14 cellular contexts compared by ENCODE assay signal in the genomic region with DNA sequence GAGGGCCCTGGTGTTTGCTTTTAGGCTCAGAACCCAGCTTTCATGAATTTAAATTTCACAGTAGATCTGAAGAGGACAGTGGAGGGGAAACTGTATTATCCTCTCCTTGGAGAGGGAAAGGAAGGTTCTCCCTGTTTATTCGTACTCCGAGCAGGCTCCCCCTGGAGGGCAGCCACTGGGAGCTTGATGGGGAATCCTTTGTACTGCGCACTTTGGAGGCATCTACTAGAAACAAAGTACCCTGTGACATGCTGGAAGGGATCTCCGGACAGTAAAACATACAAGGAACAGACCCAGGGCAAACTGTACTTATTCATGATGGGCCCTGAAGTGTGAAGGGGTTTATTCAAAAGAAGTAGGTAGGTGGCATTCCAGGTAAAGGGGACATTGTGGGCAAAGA. TPM values are rescaled to one million over a fixed set of nuclear protein-coding genes. Genes with fewer than 3 reads are reported as not detected.
A peak's percentile ranks its signal among the peaks of the same experiment; 100 is the strongest.
DNase-seq lines count a peak whose midpoint lies in the region; ATAC-seq and TF ChIP-seq lines count a peak whose summit lies in the region.
"Had no signal": no experiment of that assay in that cellular context is flagged by ENCODE, and none has a peak within 500 bp of the region (broad histone marks: within the 10 kb centered on the region; RNA-seq: fewer than 3 reads in every experiment).

No MANE protein-coding gene starts in this region.

- no peaks in the 10 kb centered on the region for H3K27me3 Mint-ChIP-seq in chondrocyte (ENCODE audit: low read depth)

- TF ChIP-seq CTCF in chondrocyte (IDR thresholded peaks at IDR 0.05) = peak; percentile 65
- TF ChIP-seq CTCF in left lung (IDR thresholded peaks at IDR 0.05) = no peak
- peak in 3 of 4 experiments; percentile 20 to 35 (median 31) for TF ChIP-seq CTCF in uterus (IDR thresholded peaks at IDR 0.05)
- TF ChIP-seq CTCF in body of pancreas (IDR thresholded peaks at IDR 0.05) = peak in 2 of 7 experiments; percentile 7 to 11

- no peak overlapping the region for H3K4me3 ChIP-seq in left lung
- no peak overlapping the region for H3K4me3 ChIP-seq in uterus
- H3K4me3 ChIP-seq in body of pancreas = no peak overlapping the region
- H3K4me3 ChIP-seq: upper lobe of left lung had no signal

- ATAC-seq in left lung = peak; percentile 6
- ATAC-seq in body of pancreas = no peak

- H3K36me3 Mint-ChIP-seq in chondrocyte (ENCODE audit: low read depth) = no peaks in the 10 kb centered on the region

- DNase-seq in NCI-H345 (lab: John Stamatoyannopoulos, UW) (peak; percentile 4), NCI-H345 treated with DMSO at 0.1 percent for 48 hours (lab: John Stamatoyannopoulos, UW; ENCODE audit: unreplicated experiment) (no peak), chondrocyte (ENCODE audit: low spot score) (no peak), left lung (no peak), uterus (peak in 1 of 2 donors; percentile 44), GM19240 (ENCODE audit: insufficient read length, low spot score) (no peak), NCI-H510A (lab: John Stamatoyannopoulos, UW) (no peak), body of pancreas (no peak)
- DNase-seq: activated gamma-delta T cell treated with Interleukin-2 at 50 U/mL for 16 hours; NCI-H226; stimulated activated CD4-positive, alpha-beta T cell treated with anti-CD3 and anti-CD28 coated beads, Interleukin-2, amount 100 ng/mL, for 24 hours; upper lobe of left lung had no signal

- H3K9me3 ChIP-seq in left lung (no peaks in the 10 kb centered on the region), uterus (no peaks in the 10 kb centered on the region), body of pancreas (no peaks in the 10 kb centered on the region)
- H3K9me3 ChIP-seq: upper lobe of left lung had no signal

- H3K4me3 Mint-ChIP-seq in chondrocyte (ENCODE audit: unreplicated experiment) = no peak overlapping the region
- H3K4me3 Mint-ChIP-seq: B cell had no signal

- intact Hi-C loops in left lung (cut with DNase I) (loop anchor here in 1 of 2 donors (5.0 kb wide), 1 partner anchor 168 kb away; no protein-coding TSS in a partner anchor), uterus (cut with DNase I; ENCODE audit: low total_unique reads) (loop anchor here (5.0 kb wide), 1 partner anchor 178 kb away; no protein-coding TSS in a partner anchor), body of pancreas (cut with DNase I) (no loop called here)

- WGBS in body of pancreas, 2 donors = 88 to 90% methylated on average over 4 of the region's 4 CpGs

- no peak overlapping the region for H3K27ac Mint-ChIP-seq in chondrocyte (ENCODE audit: unreplicated experiment)
- H3K27ac Mint-ChIP-seq: B cell had no signal

- H3K27ac ChIP-seq in left lung = no peak overlapping the region
- peak overlapping the region; percentile 25 to 29 for H3K27ac ChIP-seq in uterus
- H3K27ac ChIP-seq in body of pancreas = no peak overlapping the region
- H3K27ac ChIP-seq: epithelial cell of prostate, upper lobe of left lung had no signal

- TF ChIP-seq POLR2A in uterus (IDR thresholded peaks at IDR 0.05) (no peak), body of pancreas (IDR thresholded peaks at IDR 0.05) (no peak)

- no peaks in the 10 kb centered on the region for H3K9me3 Mint-ChIP-seq in chondrocyte (ENCODE audit: low read depth)

- H3K36me3 ChIP-seq in left lung (no peaks in the 10 kb centered on the region), uterus (no peaks in the 10 kb centered on the region), body of pancreas (replicated peaks in 1 of 2; ENCODE audit: insufficient read depth in 1 of 2, low read depth in 2 of 2) (no peaks in the 10 kb centered on the region)
- H3K36me3 ChIP-seq: upper lobe of left lung had no signal

- H3K27me3 ChIP-seq in left lung (no peaks in the 10 kb centered on the region), uterus (no peaks in the 10 kb centered on the region), body of pancreas (no peaks in the 10 kb centered on the region)
- H3K27me3 ChIP-seq: upper lobe of left lung had no signal

- H3K4me1 ChIP-seq in left lung (peaks cover 0 to 6% of the 10 kb centered on the region in 2 donors), uterus (no peaks in the 10 kb centered on the region), body of pancreas (peaks cover 4% of the 10 kb centered on the region)

- H3K4me1 Mint-ChIP-seq in chondrocyte (ENCODE audit: low read depth) = peaks cover 34% of the 10 kb centered on the region
- H3K4me1 Mint-ChIP-seq: B cell had no signal

RNA-seq across cellular contexts. Expression of a gene that starts 27.2 kb away (rescaled TPM):
- total RNA-seq in chondrocyte = 87.0 to 119 TPM (median 90.2 TPM) in 3 replicates
- 10 to 100 TPM; 42.9 to 59.9 TPM for total RNA-seq in left lung
- 10 to 100 TPM in 1 of 4 donors, 1 to 10 TPM in 3; 2.6 to 31.6 (median 5.7) TPM for total RNA-seq in uterus
- total RNA-seq in body of pancreas = 10 to 100 TPM; 26.4 to 35.5 TPM

Comparison
In these comparisons a context has a peak if more than half of its experiments do, and no peak if none do; other contexts are left out.
1. CTCF ChIP-seq: peak in chondrocyte (single experiment) and uterus (3 of 4); none in left lung (0 of 2).
2. H3K27ac ChIP-seq: peak in uterus (2 of 2); none in left lung (0 of 2) and body of pancreas (0 of 4).